1 cellular context compared by ENCODE assay signal in genomic region chr15:38531509-38531908, GRCh38.
TF ChIP-seq lines count a peak whose summit lies in the region.

No MANE protein-coding gene starts in this region.

TF ChIP-seq in HEK293, 187 proteins besides CTCF, POLR2A, EP300 and RAD21 (continued from another document):
- TF ChIP-seq PRDM2 (tag by site-specific recombination; IDR thresholded peaks at IDR 0.05; ENCODE audit: borderline replicate concordance) (no peak), ZNF600 (tag by site-specific recombination; IDR thresholded peaks at IDR 0.05) (peak; percentile 75), BCL6B (tag by site-specific recombination; IDR thresholded peaks at IDR 0.05) (no peak)
TF ChIP-seq in HEK293: peak in this region for 2.
